20 cellular contexts compared by ENCODE assay signal in genomic region chr5:156762656-156763055, GRCh38.
DNase-seq lines count a peak whose midpoint lies in the region; ATAC-seq and TF ChIP-seq lines count a peak whose summit lies in the region.
"Had no signal": no experiment of that assay in that cellular context is flagged by ENCODE, and none has a peak within 500 bp of the region (broad histone marks: within the 10 kb centered on the region; RNA-seq: fewer than 3 reads in every experiment).

No MANE protein-coding gene starts in this region.

- no peak for ATAC-seq in GM23338
- no peak for ATAC-seq in HG03520 (IDR thresholded peaks at IDR 0.05; ENCODE audit: unreplicated experiment)

- H4K20me1 ChIP-seq in GM23338 (replicated peaks; ENCODE audit: insufficient read depth) (no peaks in the 10 kb centered on the region), Loucy (ENCODE audit: insufficient read depth, low read length, poor library complexity, severe bottlenecking) (no peaks in the 10 kb centered on the region)
- H4K20me1 ChIP-seq: BLaER1 had no signal

- peaks cover 18% of the 10 kb centered on the region for H3K4me1 Mint-ChIP-seq in GM23338
- H3K4me1 Mint-ChIP-seq in mesothelial cell of epicardium: peaks cover 13% of the 10 kb centered on the region
- H3K4me1 Mint-ChIP-seq: CD14-positive monocyte; CD4-positive, alpha-beta memory T cell; CD4-positive, CD25-positive, alpha-beta regulatory T cell; CD8-positive, alpha-beta memory T cell had no signal

- no peaks in the 10 kb centered on the region for H3K27me3 ChIP-seq in GM23338 (ENCODE audit: insufficient read depth)
- no peaks in the 10 kb centered on the region for H3K27me3 ChIP-seq in Loucy (ENCODE audit: insufficient read depth, low read length, poor library complexity, severe bottlenecking)
- H3K27me3 ChIP-seq: BE2C, BLaER1 had no signal

- no peak overlapping the region for H3K4me3 Mint-ChIP-seq in GM23338
- H3K4me3 Mint-ChIP-seq in mesothelial cell of epicardium: no peak overlapping the region
- H3K4me3 Mint-ChIP-seq: CD14-positive monocyte; CD4-positive, alpha-beta memory T cell; CD4-positive, CD25-positive, alpha-beta regulatory T cell; CD8-positive, alpha-beta memory T cell had no signal

- H3K36me3 ChIP-seq in GM23338 (ENCODE audit: insufficient read depth) (no peaks in the 10 kb centered on the region), Loucy (ENCODE audit: insufficient read depth, low read length) (no peaks in the 10 kb centered on the region)
- H3K36me3 ChIP-seq: BE2C, BLaER1 had no signal

- H3K27ac Mint-ChIP-seq in GM23338 (no peak overlapping the region), mesothelial cell of epicardium (no peak overlapping the region)
- H3K27ac Mint-ChIP-seq: CD14-positive monocyte; CD4-positive, alpha-beta memory T cell; CD4-positive, CD25-positive, alpha-beta regulatory T cell; CD8-positive, alpha-beta memory T cell had no signal

- H2AFZ ChIP-seq in GM23338: peak overlapping the region; percentile 30; the same call in 1 of the 2 replicates
- no peak overlapping the region for H2AFZ ChIP-seq in Loucy (ENCODE audit: low read length)

- H3K4me3 ChIP-seq in GM23338: no peak overlapping the region
- H3K4me3 ChIP-seq in HFF-Myc (replicated peaks; ENCODE audit: low read depth, low read length): no peak overlapping the region
- H3K4me3 ChIP-seq in Loucy (ENCODE audit: low read length, poor library complexity, severe bottlenecking): no peak overlapping the region
- H3K4me3 ChIP-seq: BLaER1 had no signal

- H3K9me3 Mint-ChIP-seq in GM23338 (no peaks in the 10 kb centered on the region), mesothelial cell of epicardium (no peaks in the 10 kb centered on the region)
- H3K9me3 Mint-ChIP-seq: CD4-positive, alpha-beta memory T cell; CD4-positive, CD25-positive, alpha-beta regulatory T cell; CD8-positive, alpha-beta memory T cell had no signal

- H3K36me3 Mint-ChIP-seq in GM23338 (ENCODE audit: low read depth) (no peaks in the 10 kb centered on the region), mesothelial cell of epicardium (no peaks in the 10 kb centered on the region)
- H3K36me3 Mint-ChIP-seq: CD14-positive monocyte; CD4-positive, alpha-beta memory T cell; CD4-positive, CD25-positive, alpha-beta regulatory T cell had no signal

- H3F3A ChIP-seq in GM23338 (replicated peaks; ENCODE audit: low read depth) (no peaks in the 10 kb centered on the region), Loucy (ENCODE audit: low read depth) (peaks cover 11% of the 10 kb centered on the region)

- H3K27ac ChIP-seq in GM23338 (ENCODE audit: low read depth): no peak overlapping the region
- H3K27ac ChIP-seq: BLaER1 had no signal

- no peaks in the 10 kb centered on the region for H3K9me3 ChIP-seq in Loucy (ENCODE audit: insufficient read depth, low read depth, low read length)
- H3K9me3 ChIP-seq: BE2C, BLaER1 had no signal

- H3K9ac ChIP-seq in Loucy (ENCODE audit: low read depth, low read length, poor library complexity, severe bottlenecking): peak overlapping the region; percentile 53
- H3K9ac ChIP-seq: BLaER1 had no signal

- TF ChIP-seq CTCF in GM23338 (conservative IDR thresholded peaks at IDR 0.05; ENCODE audit: low read depth in 2 of 2) (no peak), HFF-Myc (IDR thresholded peaks at IDR 0.05; ENCODE audit: low read depth, low read length, missing control alignments) (no peak), Loucy (conservative IDR thresholded peaks at IDR 0.05; ENCODE audit: low read length) (no peak), mesothelial cell of epicardium (IDR thresholded peaks at IDR 0.05; ENCODE audit: unreplicated experiment) (no peak)

- no peaks in the 10 kb centered on the region for H3K27me3 Mint-ChIP-seq in GM23338 (ENCODE audit: insufficient read depth, low read depth, poor library complexity)
- H3K27me3 Mint-ChIP-seq in mesothelial cell of epicardium (ENCODE audit: low read depth): no peaks in the 10 kb centered on the region

- H3K79me2 ChIP-seq in GM23338 (replicated peaks; ENCODE audit: insufficient read depth) (no peaks in the 10 kb centered on the region), Loucy (ENCODE audit: insufficient read depth, low read length) (no peaks in the 10 kb centered on the region)

- H3K4me1 ChIP-seq in GM23338 (ENCODE audit: insufficient read depth) (peaks cover 20% of the 10 kb centered on the region), Loucy (ENCODE audit: insufficient read depth, low read length, poor library complexity, severe bottlenecking) (peaks cover 75% of the 10 kb centered on the region)
- H3K4me1 ChIP-seq: BE2C, BLaER1 had no signal

- H3K9me2 ChIP-seq in GM23338 (ENCODE audit: insufficient read depth) (peaks cover 10% of the 10 kb centered on the region; the same call in 1 of the 2 replicates), Loucy (replicated peaks; ENCODE audit: low read depth, low read length) (no peaks in the 10 kb centered on the region)

- DNase-seq in NCI-H82 (lab: John Stamatoyannopoulos, UW) (peak; percentile 32), NCI-H82 treated with DMSO at 0.1 percent for 48 hours (lab: John Stamatoyannopoulos, UW; ENCODE audit: unreplicated experiment) (no peak), GM23338 (ENCODE audit: low spot score) (no peak), HFF-Myc (ENCODE audit: extremely low read depth, low read depth) (peak; percentile 69), mesothelial cell of epicardium (ENCODE audit: low spot score in 2 of 2, unreplicated experiment in 2 of 2) (no peak)
- no peak for DNase-seq in stimulated activated CD8-positive, alpha-beta memory T cell treated with anti-CD3 and anti-CD28 coated beads, Interleukin-4, amount 100 ng/mL, for 48 hours
- DNase-seq: 8988T; ACHN; BE2C; C1 segment of cervical spinal cord; CD4-positive, alpha-beta memory T cell; CD4-positive, CD25-positive, alpha-beta regulatory T cell; CD8-positive, alpha-beta memory T cell; COR-L47; DMS79 treated with DMSO at 0.1 percent for 48 hours; GF-D8 had no signal

- H3K4me2 ChIP-seq in GM23338 (no peak overlapping the region), Loucy (ENCODE audit: low read depth, low read length, poor library complexity, severe bottlenecking) (peak overlapping the region; percentile 44)
- H3K4me2 ChIP-seq: BLaER1 had no signal

TF ChIP-seq in GM23338, 12 proteins besides CTCF, POLR2A, EP300 and RAD21:
- TF ChIP-seq EZH2phosphoT487 (IDR thresholded peaks at IDR 0.05; ENCODE audit: unreplicated experiment): no peak
- TF ChIP-seq JUNB (IDR thresholded peaks at IDR 0.05; ENCODE audit: unreplicated experiment): no peak
- TF ChIP-seq ETS1 (IDR thresholded peaks at IDR 0.05): no peak
- TF ChIP-seq NANOG (IDR thresholded peaks at IDR 0.05; ENCODE audit: borderline replicate concordance): no peak
TF ChIP-seq in GM23338: peak in this region for 0.

Comparison
In these comparisons a context has a peak if more than half of its experiments do, and no peak if none do; other contexts are left out.
1. DNase-seq: peak in NCI-H82 (single experiment) and HFF-Myc (single experiment); none in NCI-H82 treated with DMSO at 0.1 percent for 48 hours (single experiment), GM23338 (single experiment), mesothelial cell of epicardium (0 of 2) and stimulated activated CD8-positive, alpha-beta memory T cell treated with anti-CD3 and anti-CD28 coated beads, Interleukin-4, amount 100 ng/mL, for 48 hours (single experiment).